In the genomic region with DNA sequence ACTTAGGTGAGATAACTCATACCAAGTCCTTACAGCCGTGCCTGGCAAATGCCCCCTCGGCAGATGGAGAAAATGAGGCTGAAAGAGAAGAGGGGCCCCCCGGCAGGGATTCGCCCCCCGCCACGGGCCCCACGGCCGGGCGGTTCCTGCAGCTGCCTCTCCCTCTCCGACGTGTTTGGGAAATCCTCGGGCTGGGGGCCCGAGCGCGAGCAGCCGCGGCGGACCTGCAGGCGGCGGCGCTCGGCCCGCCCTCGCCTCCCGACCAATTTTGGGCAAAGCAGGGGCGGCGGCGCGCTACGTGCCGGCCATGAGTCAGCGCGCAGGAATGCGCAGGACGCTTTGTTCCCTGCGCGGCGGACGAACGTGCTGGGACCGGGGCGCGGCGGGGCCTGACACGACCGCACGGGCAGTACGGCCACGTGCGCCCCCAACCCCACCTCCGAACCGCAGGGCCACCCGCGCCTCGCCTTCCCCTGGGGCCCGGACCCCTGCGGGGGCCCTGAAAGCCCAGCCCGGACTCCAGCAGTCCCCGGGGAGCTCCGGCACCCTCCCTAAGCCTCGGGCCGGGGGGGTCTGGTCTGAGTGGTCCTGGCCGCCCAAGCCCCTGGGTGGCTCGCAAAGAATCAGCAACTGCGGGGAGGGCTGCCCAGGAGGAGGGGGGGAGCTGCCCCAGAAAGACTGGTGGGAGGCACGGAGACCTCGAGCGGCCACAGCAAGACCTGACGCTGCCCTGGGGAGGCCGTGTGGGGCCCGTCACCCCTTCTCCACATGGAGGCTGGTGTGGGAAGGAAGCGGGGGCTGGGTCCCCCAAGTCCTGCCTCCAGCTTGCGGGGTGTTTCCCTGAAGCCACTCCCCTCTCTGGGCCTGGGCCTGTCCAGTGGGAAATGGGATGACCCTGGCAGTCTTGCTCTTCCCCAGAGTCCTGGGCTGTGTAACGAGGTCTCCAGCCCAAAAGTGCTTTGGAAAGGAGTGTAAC, we compare ENCODE assay signal across 8 cellular contexts. TPM values are rescaled to one million over a fixed set of nuclear protein-coding genes. Genes with fewer than 3 reads are reported as not detected.
DNase-seq lines count a peak whose midpoint lies in the region; ATAC-seq, FAIRE-seq and TF ChIP-seq lines count a peak whose summit lies in the region.

No MANE protein-coding gene starts in this region.

- no peak for TF ChIP-seq CTCF in CD14-positive monocyte (IDR thresholded peaks at IDR 0.05)
- 0 out of 4 replicates have a peak, but pooled peaks of 1 of the 3 experiments have one; percentile 5 for TF ChIP-seq CTCF in H1 (IDR thresholded peaks at IDR 0.05; ENCODE audit: control extremely low read depth in 1 of 3, insufficient read depth in 1 of 3, low read depth in 1 of 3, low read length in 3 of 3)
- TF ChIP-seq CTCF in mesothelial cell of epicardium (IDR thresholded peaks at IDR 0.05; ENCODE audit: unreplicated experiment), result no peak
- no peak for TF ChIP-seq CTCF in WERI-Rb-1 (IDR thresholded peaks at IDR 0.05; ENCODE audit: low read depth, low read length)

- peaks cover 4% of the 10 kb centered on the region; the same call in 1 of the 2 replicates for H3K23me2 ChIP-seq in H1 (ENCODE audit: low read depth, low read length)

- FAIRE-seq in H1 (lab: Jason Lieb, UNC), result no peak

- H3K36me3 ChIP-seq in H1 (ENCODE audit: control insufficient read depth in 2 of 4, insufficient read depth in 4 of 4, low read length in 3 of 4) (no peaks in the 10 kb centered on the region), subcutaneous abdominal adipose tissue (ENCODE audit: control insufficient read depth in 5 of 5, insufficient read depth in 5 of 5, low read length in 5 of 5) (no peaks in the 10 kb centered on the region), WERI-Rb-1 (no peaks in the 10 kb centered on the region)

- 5% methylated on average over 42 of the region's 74 CpGs; no CpG with 5 or more reads in 1 of the 2 experiments for WGBS in H1 (ENCODE audit: extremely low coverage in 1 of 2, insufficient coverage in 1 of 2, insufficient read length in 1 of 2, insufficient replicate concordance in 2 of 2, low coverage in 1 of 2, low lambda C conversion rate in 2 of 2, missing lambda C conversion rate in 1 of 2), 2 experiments

- intact Hi-C loops in CD14-positive monocyte (cut with micrococcal nuclease), result no loop called here

- peak overlapping the region; percentile 68 for H3K14ac ChIP-seq in H1 (ENCODE audit: insufficient read length)

- H3K79me1 ChIP-seq in H1 (ENCODE audit: low read depth, low read length), result no peaks in the 10 kb centered on the region

- H3K9ac ChIP-seq in H1 (replicated peaks in 1 of 4; ENCODE audit: extremely low read depth in 1 of 4, low read depth in 3 of 4, low read length in 3 of 4), result peak overlapping the region; percentile 56 to 64 (median 59); a peak in 6 of 7 replicates
- peak overlapping the region in 4 of 5 donors; percentile 15 to 64 (median 38) for H3K9ac ChIP-seq in subcutaneous abdominal adipose tissue (ENCODE audit: low read length in 5 of 5)

- peak overlapping the region; percentile 78 for H3K4ac ChIP-seq in H1 (replicated peaks; ENCODE audit: insufficient read length, low read depth, low read length)

- H3K4me3 Mint-ChIP-seq in CD14-positive monocyte (peak overlapping the region; percentile 56 to 77), mesothelial cell of epicardium (no peak overlapping the region)

- peak overlapping the region; percentile 99 for H4K8ac ChIP-seq in H1 (ENCODE audit: extremely low read depth, insufficient read depth, low read length)

- peak overlapping the region; percentile 96 for H4K91ac ChIP-seq in H1 (replicated peaks; ENCODE audit: insufficient read length, low read length)

- H3K4me1 ChIP-seq in H1 (replicated peaks in 1 of 4; ENCODE audit: control insufficient read depth in 3 of 4, insufficient read depth in 4 of 4, low read length in 3 of 4) (peaks cover 0 to 23% (median 17%) of the 10 kb centered on the region in 4 experiments; a peak in 6 of 7 replicates), subcutaneous abdominal adipose tissue (ENCODE audit: control insufficient read depth in 5 of 5, insufficient read depth in 5 of 5, low read length in 5 of 5) (peaks cover 2 to 25% (median 24%) of the 10 kb centered on the region in 5 donors)

- peak overlapping the region; percentile 51 for H4K5ac ChIP-seq in H1 (ENCODE audit: insufficient read length, low read depth, low read length)

- no peak overlapping the region for H3K23ac ChIP-seq in H1 (ENCODE audit: insufficient read length)

- H2BK120ac ChIP-seq in H1 (replicated peaks; ENCODE audit: low read depth, low read length), result peak overlapping the region; percentile 49

- peak overlapping the region; percentile 79; the same call in 1 of the 2 replicates for H2AK5ac ChIP-seq in H1 (ENCODE audit: low read depth, low read length)

- no peak; a peak in 1 of 3 replicates for TF ChIP-seq POLR2A in H1 (IDR thresholded peaks at IDR 0.05; ENCODE audit: control extremely low read depth in 1 of 2, low read depth in 2 of 2, low read length in 2 of 2)

- no peak for DNase-seq in CD14-positive monocyte (ENCODE audit: low spot score)
- DNase-seq in T1000 (lab: John Stamatoyannopoulos, UW), result peak; percentile 69
- peak; percentile 69 to 88 for DNase-seq in H1 (ENCODE audit: low read depth in 1 of 2, low spot score in 2 of 2)
- DNase-seq in mesothelial cell of epicardium (ENCODE audit: low spot score in 2 of 2, unreplicated experiment in 2 of 2), result peak; percentile 83 to 89
- no peak for DNase-seq in WERI-Rb-1

- TF ChIP-seq RAD21 in H1 (IDR thresholded peaks at IDR 0.05 in 1 of 2, conservative IDR thresholded peaks at IDR 0.05 in 1 of 2; ENCODE audit: low read depth in 2 of 2, low read length in 2 of 2), result no peak

- H2AFZ ChIP-seq in H1 (ENCODE audit: low read length), result 0 out of 2 replicates have a peak overlapping the region, but pooled peaks have one; percentile 6

- no peaks in the 10 kb centered on the region for H3K79me2 ChIP-seq in H1 (ENCODE audit: control insufficient read depth in 1 of 2, insufficient read depth in 2 of 2, low read length in 2 of 2)

- CTCF ChIA-PET in H1 (lab: Charles Lee; ENCODE audit: partially characterized antibody), result interaction anchor here (1.0 to 14.9 kb wide), 9 partner anchors 9 to 117 kb away, joined by 3 to 205 read pairs (median 30); partner anchors contain the start of gene EDN2

- peak overlapping the region; percentile 88; the same call in 1 of the 2 replicates for H2BK15ac ChIP-seq in H1 (ENCODE audit: low read length)

- H3K36me3 Mint-ChIP-seq in CD14-positive monocyte (no peaks in the 10 kb centered on the region), mesothelial cell of epicardium (no peaks in the 10 kb centered on the region)

- H3K27ac Mint-ChIP-seq in CD14-positive monocyte, result no peak overlapping the region
- H3K27ac Mint-ChIP-seq in mesothelial cell of epicardium, result peak overlapping the region; percentile 96

- H3K27me3 Mint-ChIP-seq in CD14-positive monocyte (ENCODE audit: low read depth in 3 of 3) (peaks cover 13 to 30% (median 19%) of the 10 kb centered on the region in 3 donors), mesothelial cell of epicardium (ENCODE audit: low read depth) (no peaks in the 10 kb centered on the region)

- peak overlapping the region; percentile 9 for H3K56ac ChIP-seq in H1 (replicated peaks; ENCODE audit: insufficient read length, low read depth, low read length)

- H3K9me3 Mint-ChIP-seq in CD14-positive monocyte (no peaks in the 10 kb centered on the region), mesothelial cell of epicardium (no peaks in the 10 kb centered on the region)

- H4K20me1 ChIP-seq in H1 (replicated peaks in 1 of 2; ENCODE audit: control insufficient read depth in 1 of 2, insufficient read depth in 2 of 2, low read length in 2 of 2), result no peaks in the 10 kb centered on the region

- H3K27ac ChIP-seq in H1 (ENCODE audit: low read depth, low read length), result peak overlapping the region; percentile 75; the same call in 1 of the 2 replicates
- peak overlapping the region; percentile 41 for H3K27ac ChIP-seq in subcutaneous abdominal adipose tissue (ENCODE audit: low read depth, low read length)
- no peak overlapping the region for H3K27ac ChIP-seq in WERI-Rb-1

- H3K27me3 ChIP-seq in H1 (replicated peaks in 1 of 4; ENCODE audit: control insufficient read depth in 3 of 4, extremely low read depth in 1 of 4, insufficient read depth in 3 of 4, low read length in 3 of 4), result peaks cover 0 to 13% (median 11%) of the 10 kb centered on the region in 4 experiments; a peak in 3 of 7 replicates
- no peaks in the 10 kb centered on the region for H3K27me3 ChIP-seq in subcutaneous abdominal adipose tissue (ENCODE audit: control insufficient read depth in 5 of 5, insufficient read depth in 4 of 5, low read length in 5 of 5)
- H3K27me3 ChIP-seq in WERI-Rb-1 (ENCODE audit: insufficient read depth, low read depth, severe bottlenecking), result no peaks in the 10 kb centered on the region

- ATAC-seq in HG02884 (IDR thresholded peaks at IDR 0.05; ENCODE audit: unreplicated experiment) (peak; percentile 45), HG02981 (IDR thresholded peaks at IDR 0.05; ENCODE audit: unreplicated experiment) (no peak)

- H3K4me1 Mint-ChIP-seq in CD14-positive monocyte, result peaks cover 12% of the 10 kb centered on the region
- peaks cover 32% of the 10 kb centered on the region for H3K4me1 Mint-ChIP-seq in mesothelial cell of epicardium

- POLR2A ChIA-PET in H1 (lab: Charles Lee; ENCODE audit: partially characterized antibody), result interaction anchor here (0.6 to 3.5 kb wide), 12 partner anchors 9 to 148 kb away, joined by 3 to 21 read pairs (median 4); partner anchors contain the start of gene EDN2

- peak overlapping the region; percentile 97 for H3K18ac ChIP-seq in H1 (ENCODE audit: extremely low read depth, low read length)

- H3K4me3 ChIP-seq in H1 (ENCODE audit: extremely low read depth in 1 of 4, insufficient read depth in 2 of 4, low read depth in 3 of 4, low read length in 4 of 4) (peak overlapping the region; percentile 6 to 51 (median 24); a peak in 6 of 8 replicates), subcutaneous abdominal adipose tissue (ENCODE audit: low read depth in 1 of 5, low read length in 5 of 5) (peak overlapping the region; percentile 31 to 56 (median 47)), WERI-Rb-1 (ENCODE audit: low read depth, low read length) (no peak overlapping the region)

- H2BK12ac ChIP-seq in H1 (ENCODE audit: low read depth, low read length), result peak overlapping the region; percentile 99

- H2BK20ac ChIP-seq in H1 (ENCODE audit: low read length), result no peak overlapping the region; the same call in 1 of the 2 replicates

- peak overlapping the region; percentile 61 to 65 for H3K4me2 ChIP-seq in H1 (ENCODE audit: insufficient read depth in 1 of 2, low read depth in 2 of 2, low read length in 2 of 2)

- peak overlapping the region; percentile 39; the same call in 1 of the 2 replicates for H2BK5ac ChIP-seq in H1 (ENCODE audit: low read depth, low read length)

- no peaks in the 10 kb centered on the region for H3K9me3 ChIP-seq in H1 (ENCODE audit: insufficient read depth in 2 of 2, low read depth in 1 of 2, low read length in 1 of 2)
- H3K9me3 ChIP-seq in subcutaneous abdominal adipose tissue (ENCODE audit: control insufficient read depth in 5 of 5, low read length in 5 of 5), result no peaks in the 10 kb centered on the region
- no peaks in the 10 kb centered on the region for H3K9me3 ChIP-seq in WERI-Rb-1 (ENCODE audit: severe bottlenecking)

- peak in 1 of 2 experiments; percentile 71; a peak in 1 of 3 replicates for TF ChIP-seq EP300 in H1 (IDR thresholded peaks at IDR 0.05; ENCODE audit: borderline replicate concordance in 1 of 2, low read depth in 2 of 2, low read length in 2 of 2)

RNA-seq across cellular contexts. Expression of gene EDN2, which starts 11.9 kb away (rescaled TPM):
- not detected for polyA plus RNA-seq in CD14-positive monocyte
- 0.39 TPM in 1 of 2 replicates, not detected in the other for total RNA-seq in H1 (2021; fragmentation: NEBNext Ultra II Directional; extraction: Animal tissue kit (Norgen Biotek cat#: 25700))
- 0.32 and 0.39 TPM in 2 replicates for polyA plus RNA-seq in H1 (2011; rRNA removed)
- 0.26 TPM for polyA plus RNA-seq in H1 (2011; cell fraction: cytosol; rRNA removed)
- polyA plus RNA-seq in H1 (2011; cell fraction: nucleus; rRNA removed), result 0.58 TPM
- not detected in 4 replicates for polyA plus RNA-seq in H1 (2012, experiment 1 of 2)
- 1.3 TPM for polyA plus RNA-seq in H1 (2012, experiment 2 of 2)
- polyA plus RNA-seq in H1 (2013, experiment 1 of 2), result 0.16 TPM
- 0.17 TPM for polyA plus RNA-seq in H1 (2013, experiment 2 of 2)
- polyA minus RNA-seq in H1 (2011; rRNA and poly(A)+ RNA removed), result not detected in 2 replicates
- polyA minus RNA-seq in H1 (2011; cell fraction: cytosol; rRNA and poly(A)+ RNA removed), result not detected
- polyA minus RNA-seq in H1 (2011; cell fraction: nucleus; rRNA and poly(A)+ RNA removed), result 0.50 TPM
- total RNA-seq in mesothelial cell of epicardium, result 2.7 to 4.1 TPM (median 3.5 TPM) in 3 replicates

Comparison
In these comparisons a context has a peak if more than half of its experiments do, and no peak if none do; other contexts are left out.
1. DNase-seq: peak in T1000 (single experiment), H1 (2 of 2) and mesothelial cell of epicardium (2 of 2); none in CD14-positive monocyte (single experiment) and WERI-Rb-1 (single experiment).